In the genomic region with DNA sequence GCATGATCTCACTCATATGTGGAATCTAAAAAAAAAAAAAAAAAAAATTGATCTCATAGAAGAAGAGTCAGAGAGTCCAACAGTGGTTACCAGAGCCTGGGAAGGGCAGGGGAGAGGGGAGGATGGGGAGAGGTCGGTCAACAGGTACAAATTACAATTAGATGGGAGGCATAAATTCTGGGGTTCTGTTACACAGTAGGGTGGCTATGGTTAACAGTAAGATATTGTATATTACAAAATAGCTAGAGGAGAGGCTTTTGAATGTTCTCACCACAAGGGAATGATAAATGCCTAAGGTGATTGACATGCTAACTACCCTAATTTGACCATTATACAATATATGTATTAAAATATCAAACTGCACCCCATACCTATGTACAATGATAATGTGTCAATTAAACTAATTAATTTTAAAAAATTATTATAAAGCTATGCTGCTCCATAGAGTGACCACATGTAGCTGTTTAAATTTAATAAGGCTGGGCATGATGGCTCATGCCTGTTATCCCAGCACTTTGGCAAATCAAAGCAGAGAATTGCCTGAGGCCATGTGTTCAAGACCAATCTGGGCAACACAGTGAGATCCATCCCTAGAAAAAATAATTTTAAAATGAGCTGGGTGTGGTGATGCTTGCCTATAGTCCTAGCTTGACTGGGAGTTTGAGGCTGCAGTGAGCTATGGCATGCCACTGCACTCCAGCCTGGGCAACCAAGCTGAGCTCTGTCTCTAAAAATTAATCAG, we compare ENCODE assay signal across 15 cellular contexts.
"Had no signal": no experiment of that assay in that cellular context is flagged by ENCODE, and none has a peak within 500 bp of the region (broad histone marks: within the 10 kb centered on the region; RNA-seq: fewer than 3 reads in every experiment).

No MANE protein-coding gene starts in this region.

- H3K27ac ChIP-seq: colonic mucosa, epithelial cell of prostate, suprapubic skin had no signal

- DNase-seq: kidney had no signal

- H3K9me3 Mint-ChIP-seq: activated CD4-positive, alpha-beta T cell treated with anti-CD3 and anti-CD28 coated beads, Interleukin-2, amount 10 ng/mL, durations not matched to agents 24 days and 14 days; activated CD8-positive, alpha-beta T cell treated with anti-CD3 and anti-CD28 coated beads for 36 hours; activated T-helper 2 cell treated with anti-CD3 and anti-CD28 coated beads, Interferon-gamma antibody, Interleukin-2, Interleukin-4, amounts not matched to agents 10 μg/mL and 5 μg/mL and 100 μg/mL, durations not matched to agents 14 hours and 24 hours and 36 hours; endodermal cell; naive thymus-derived CD8-positive, alpha-beta T cell had no signal

- H3K27ac Mint-ChIP-seq: activated CD4-positive, alpha-beta T cell treated with anti-CD3 and anti-CD28 coated beads, Interleukin-2, amount 10 ng/mL, durations not matched to agents 24 days and 14 days; activated CD8-positive, alpha-beta memory T cell treated with anti-CD3 and anti-CD28 coated beads, Interleukin-2, amount 10 ng/mL, durations not matched to agents 7 days and 5 days; activated CD8-positive, alpha-beta T cell treated with anti-CD3 and anti-CD28 coated beads for 36 hours; activated T-helper 2 cell treated with anti-CD3 and anti-CD28 coated beads, Interferon-gamma antibody, Interleukin-2, Interleukin-4, amounts not matched to agents 10 μg/mL and 5 μg/mL and 100 μg/mL, durations not matched to agents 14 hours and 24 hours and 36 hours; endodermal cell; mesothelial cell of epicardium had no signal

- H3K4me1 ChIP-seq: colonic mucosa had no signal

- H3K27me3 ChIP-seq: colonic mucosa, stomach, suprapubic skin, tibial nerve had no signal

- H3K9me3 ChIP-seq: colonic mucosa, lower lobe of right lung, stomach, suprapubic skin had no signal

- H3K4me3 ChIP-seq: colonic mucosa, lower lobe of right lung, stomach, suprapubic skin, tibial nerve had no signal

- H3K4me3 Mint-ChIP-seq: activated CD4-positive, alpha-beta T cell treated with anti-CD3 and anti-CD28 coated beads, Interleukin-2, amount 10 ng/mL, durations not matched to agents 24 days and 14 days; activated CD8-positive, alpha-beta memory T cell treated with anti-CD3 and anti-CD28 coated beads, Interleukin-2, amount 10 ng/mL, durations not matched to agents 7 days and 5 days; activated CD8-positive, alpha-beta T cell treated with anti-CD3 and anti-CD28 coated beads for 36 hours; endodermal cell; mesothelial cell of epicardium; naive thymus-derived CD8-positive, alpha-beta T cell had no signal

- H3K36me3 Mint-ChIP-seq: activated CD8-positive, alpha-beta memory T cell treated with anti-CD3 and anti-CD28 coated beads, Interleukin-2, amount 10 ng/mL, durations not matched to agents 7 days and 5 days; mesothelial cell of epicardium; naive thymus-derived CD8-positive, alpha-beta T cell had no signal

- H3K36me3 ChIP-seq: colonic mucosa, lower lobe of right lung, stomach, suprapubic skin, tibial nerve had no signal

- FAIRE-seq: bronchial epithelial cell had no signal
